In the genomic region with DNA sequence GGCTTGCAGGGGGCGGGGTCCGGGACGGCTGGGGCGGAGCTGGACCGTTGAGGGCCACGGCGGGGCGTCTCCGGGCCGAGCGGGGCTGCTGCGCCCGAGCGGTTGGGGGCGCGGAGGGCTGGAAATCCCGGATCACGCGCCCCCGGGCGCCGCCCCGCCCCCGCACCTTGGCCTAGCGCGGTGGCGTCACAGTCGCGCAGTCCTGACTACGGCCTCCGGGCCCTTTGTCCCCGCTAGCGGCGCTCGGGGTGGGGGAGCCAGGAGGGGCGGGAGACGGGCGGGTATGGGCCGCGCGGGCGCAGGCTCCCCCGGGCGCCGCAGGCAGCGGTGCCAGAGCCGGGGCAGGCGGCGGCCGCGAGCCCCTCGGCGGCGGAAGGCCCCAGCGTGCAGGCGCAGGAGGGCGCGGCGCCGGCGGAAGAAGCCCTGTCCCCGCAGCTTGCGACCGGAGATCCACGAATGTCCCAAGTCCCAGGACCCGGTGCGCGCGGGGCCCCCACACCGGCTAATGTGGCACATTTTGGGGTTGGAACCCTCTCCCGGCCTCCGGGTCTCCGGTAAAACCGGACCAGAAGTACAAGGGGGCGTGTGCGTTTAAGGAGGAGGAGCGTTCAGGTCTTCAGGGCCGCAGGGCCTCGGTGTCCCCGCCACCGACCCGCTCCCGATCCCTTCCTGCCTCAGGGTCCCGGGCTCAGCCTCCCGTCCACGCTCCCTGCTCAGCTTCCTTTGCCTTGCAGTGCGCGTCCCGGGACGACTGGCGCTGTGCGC, we compare ENCODE assay signal across 8 cellular contexts. TPM values are rescaled to one million over a fixed set of nuclear protein-coding genes. Genes with fewer than 3 reads are reported as not detected.
A peak's percentile ranks its signal among the peaks of the same experiment; 100 is the strongest.
DNase-seq lines count a peak whose midpoint lies in the region; ATAC-seq, FAIRE-seq and TF ChIP-seq lines count a peak whose summit lies in the region.

No MANE protein-coding gene starts in this region.

- peaks cover 5% of the 10 kb centered on the region for H3K36me3 ChIP-seq in mucosa of descending colon (ENCODE audit: low read depth)

- H3K4me3 Mint-ChIP-seq in activated T-cell treated with anti-CD3 and anti-CD28 coated beads, Interleukin-2, amount 50 U/mL, for 4 hours = peak overlapping the region; percentile 74
- H3K4me3 Mint-ChIP-seq in stimulated activated memory B cell treated with anti-CD40 and anti-IgM and Interleukin-4, amounts not matched to agents 10 μg/mL and 1 μg/mL and 100 μg/mL, for 72 hours = peak overlapping the region; percentile 83

- peaks cover 9% of the 10 kb centered on the region for H3K9me3 ChIP-seq in A549
- no peaks in the 10 kb centered on the region for H3K9me3 ChIP-seq in mucosa of descending colon

- TF ChIP-seq CTCF in A549 (IDR thresholded peaks at IDR 0.05) (no peak), mucosa of descending colon (IDR thresholded peaks at IDR 0.05) (no peak)

- H3K27ac ChIP-seq in A549 = peak overlapping the region; percentile 88 to 100

- no peaks in the 10 kb centered on the region for H3K9me3 Mint-ChIP-seq in activated T-cell treated with anti-CD3 and anti-CD28 coated beads, Interleukin-2, amount 50 U/mL, for 4 hours
- peaks cover 2% of the 10 kb centered on the region for H3K9me3 Mint-ChIP-seq in stimulated activated memory B cell treated with anti-CD40 and anti-IgM and Interleukin-4, amounts not matched to agents 10 μg/mL and 1 μg/mL and 100 μg/mL, for 72 hours

- H3K4me1 ChIP-seq in A549 (peaks cover 50% of the 10 kb centered on the region), mucosa of descending colon (ENCODE audit: low read depth) (peaks cover 21% of the 10 kb centered on the region)

- DNase-seq in A549 (ENCODE audit: low read depth in 1 of 2, low spot score in 1 of 2) (peak in 1 of 2 experiments; percentile 70), NOMO-1 treated with DMSO at 0.1 percent for 48 hours (lab: John Stamatoyannopoulos, UW; ENCODE audit: unreplicated experiment) (peak; percentile 62), erythroblast (lab: John Stamatoyannopoulos, UW) (peak; percentile 86), mucosa of descending colon (peak; percentile 82 to 89 (median 86))
- DNase-seq in activated T-cell treated with anti-CD3 and anti-CD28 coated beads, Interleukin-2, amount 50 U/mL, for 4 hours = peak; percentile 68

- WGBS in A549 (ENCODE audit: missing lambda C conversion rate) = 11% methylated on average over 10 of the region's 92 CpGs

- H3K4me3 ChIP-seq in A549 (peak overlapping the region; percentile 70), mucosa of descending colon (peak overlapping the region; percentile 47)

- peak overlapping the region; percentile 90 for H3K27ac Mint-ChIP-seq in stimulated activated memory B cell treated with anti-CD40 and anti-IgM and Interleukin-4, amounts not matched to agents 10 μg/mL and 1 μg/mL and 100 μg/mL, for 72 hours

- POLR2A ChIA-PET in A549 (lab: Yijun Ruan, JAX) = interaction anchor here (0.6 to 1.4 kb wide), 9 partner anchors 8 to 174 kb away, joined by 3 to 4 read pairs (median 3); a partner anchor contains a TSS

- intact Hi-C loops in mucosa of descending colon (cut with DNase I, micrococcal nuclease) = no loop called here

- TF ChIP-seq POLR2A in A549 (IDR thresholded peaks at IDR 0.05; ENCODE audit: low read length) (no peak), GM18505 (IDR thresholded peaks at IDR 0.05; ENCODE audit: borderline replicate concordance, extremely low read depth, insufficient read depth, insufficient read length) (no peak), erythroblast (IDR thresholded peaks at IDR 0.05; ENCODE audit: low read length) (no peak)

- ATAC-seq in A549 (peak; percentile 30 to 41), GM18505 (IDR thresholded peaks at IDR 0.05; ENCODE audit: unreplicated experiment) (peak; percentile 33), HG03139 (IDR thresholded peaks at IDR 0.05; ENCODE audit: unreplicated experiment) (peak; percentile 30), mucosa of descending colon (peak; percentile 65)
- peak; percentile 46 for ATAC-seq in activated T-cell treated with anti-CD3 and anti-CD28 coated beads, Interleukin-2, amount 50 U/mL, for 4 hours
- peak; percentile 70 for ATAC-seq in stimulated activated memory B cell treated with anti-CD40 and anti-IgM and Interleukin-4, amounts not matched to agents 10 μg/mL and 1 μg/mL and 100 μg/mL, for 72 hours

- no peaks in the 10 kb centered on the region for H3K36me3 Mint-ChIP-seq in activated T-cell treated with anti-CD3 and anti-CD28 coated beads, Interleukin-2, amount 50 U/mL, for 4 hours (ENCODE audit: insufficient read depth)
- H3K36me3 Mint-ChIP-seq in stimulated activated memory B cell treated with anti-CD40 and anti-IgM and Interleukin-4, amounts not matched to agents 10 μg/mL and 1 μg/mL and 100 μg/mL, for 72 hours = peaks cover 11% of the 10 kb centered on the region

- H3K27me3 Mint-ChIP-seq in activated T-cell treated with anti-CD3 and anti-CD28 coated beads, Interleukin-2, amount 50 U/mL, for 4 hours (ENCODE audit: low read depth) = no peaks in the 10 kb centered on the region
- H3K27me3 Mint-ChIP-seq in stimulated activated memory B cell treated with anti-CD40 and anti-IgM and Interleukin-4, amounts not matched to agents 10 μg/mL and 1 μg/mL and 100 μg/mL, for 72 hours = no peaks in the 10 kb centered on the region

- H3K4me2 ChIP-seq in A549 = peak overlapping the region; percentile 84

- no peak for TF ChIP-seq RAD21 in A549 (conservative IDR thresholded peaks at IDR 0.05 in 1 of 2, IDR thresholded peaks at IDR 0.05 in 1 of 2)

- FAIRE-seq in A549 (lab: Jason Lieb, UNC) = no peak

- peaks cover 36% of the 10 kb centered on the region for H3K4me1 Mint-ChIP-seq in activated T-cell treated with anti-CD3 and anti-CD28 coated beads, Interleukin-2, amount 50 U/mL, for 4 hours (ENCODE audit: low read depth)
- peaks cover 44% of the 10 kb centered on the region for H3K4me1 Mint-ChIP-seq in stimulated activated memory B cell treated with anti-CD40 and anti-IgM and Interleukin-4, amounts not matched to agents 10 μg/mL and 1 μg/mL and 100 μg/mL, for 72 hours

- CTCF ChIA-PET in A549 (lab: Yijun Ruan, JAX) = interaction anchor here (0.6 to 1.3 kb wide), 2 partner anchors 47 to 89 kb away, joined by 4 read pairs; no protein-coding TSS in a partner anchor

- TF ChIP-seq EP300 in A549 (IDR thresholded peaks at IDR 0.05) = no peak

TF ChIP-seq in A549, 52 proteins besides CTCF, POLR2A, EP300 and RAD21:
- TF ChIP-seq, protein P1, sequence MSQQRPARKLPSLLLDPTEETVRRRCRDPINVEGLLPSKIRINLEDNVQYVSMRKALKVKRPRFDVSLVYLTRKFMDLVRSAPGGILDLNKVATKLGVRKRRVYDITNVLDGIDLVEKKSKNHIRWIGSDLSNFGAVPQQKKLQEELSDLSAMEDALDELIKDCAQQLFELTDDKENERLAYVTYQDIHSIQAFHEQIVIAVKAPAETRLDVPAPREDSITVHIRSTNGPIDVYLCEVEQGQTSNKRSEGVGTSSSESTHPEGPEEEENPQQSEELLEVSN (IDR thresholded peaks at IDR 0.05; ENCODE audit: borderline replicate concordance, low read depth) = 0 out of 2 replicates have a peak, but pooled peaks have one; percentile 33
- no peak for TF ChIP-seq TP53 (CRISPR knock-in tag; IDR thresholded peaks at IDR 0.05)
- no peak for TF ChIP-seq CBX8 (IDR thresholded peaks at IDR 0.05)
- TF ChIP-seq ZNF302 (CRISPR knock-in tag; IDR thresholded peaks at IDR 0.05) = no peak
- peak; percentile 13 to 30; a peak in 2 of 5 replicates for TF ChIP-seq JUN (IDR thresholded peaks at IDR 0.05)
- TF ChIP-seq RCOR1 (IDR thresholded peaks at IDR 0.05; ENCODE audit: low read depth, low read length) = no peak

RNA-seq across cellular contexts. Expression of a gene that starts 0.8 kb away (rescaled TPM):
- 223 and 248 TPM in 2 replicates for polyA plus RNA-seq in A549 (2011; rRNA removed)
- polyA plus RNA-seq in A549 (2012; cell fraction: cytosol; rRNA removed) = 768 and 819 TPM in 2 replicates
- polyA plus RNA-seq in A549 (2012; cell fraction: nucleus; rRNA removed) = 378 and 395 TPM in 2 replicates
- 370 to 402 TPM (median 394 TPM) in 3 replicates for polyA plus RNA-seq in A549 (2017; fragmentation: RNase III; extraction: RNeasy Plus Mini Kit Qiagen cat#74134 plus additional on column Dnase treatment)
- polyA minus RNA-seq in A549 (2011; rRNA and poly(A)+ RNA removed) = 180 and 195 TPM in 2 replicates
- 100 to 1,000 TPM; 148 to 165 (median 162) TPM for total RNA-seq in activated T-cell treated with anti-CD3 and anti-CD28 coated beads, Interleukin-2, amount 50 U/mL, for 4 hours
- 100 to 1,000 TPM; 126 to 187 (median 144) TPM for total RNA-seq in mucosa of descending colon

RNA-seq across cellular contexts. Expression of a gene that starts 9.5 kb away (rescaled TPM):
- polyA plus RNA-seq in A549 (2011; rRNA removed) (81.0 and 99.6 TPM in 2 replicates), A549 (2017; fragmentation: RNase III; extraction: RNeasy Plus Mini Kit Qiagen cat#74134 plus additional on column Dnase treatment) (170 to 181 TPM (median 172 TPM) in 3 replicates)
- polyA plus RNA-seq in A549 (2012; cell fraction: cytosol; rRNA removed) = 346 and 402 TPM in 2 replicates
- polyA plus RNA-seq in A549 (2012; cell fraction: nucleus; rRNA removed) = 288 and 337 TPM in 2 replicates
- 102 and 159 TPM in 2 replicates for polyA minus RNA-seq in A549 (2011; rRNA and poly(A)+ RNA removed)
- total RNA-seq in activated T-cell treated with anti-CD3 and anti-CD28 coated beads, Interleukin-2, amount 50 U/mL, for 4 hours = 100 to 1,000 TPM; 303 to 380 (median 323) TPM
- 100 to 1,000 TPM; 108 to 138 (median 133) TPM for total RNA-seq in mucosa of descending colon

RNA-seq across cellular contexts. Expression of a gene that starts 37.7 kb away (rescaled TPM):
- 0.48 and 1.2 TPM in 2 replicates for polyA plus RNA-seq in A549 (2011; rRNA removed)
- polyA plus RNA-seq in A549 (2012; cell fraction: cytosol; rRNA removed) = 2.1 and 2.6 TPM in 2 replicates
- 7.8 and 8.6 TPM in 2 replicates for polyA plus RNA-seq in A549 (2012; cell fraction: nucleus; rRNA removed)
- polyA plus RNA-seq in A549 (2017; fragmentation: RNase III; extraction: RNeasy Plus Mini Kit Qiagen cat#74134 plus additional on column Dnase treatment) = 1.5 to 1.9 TPM (median 1.8 TPM) in 3 replicates
- polyA minus RNA-seq in A549 (2011; rRNA and poly(A)+ RNA removed) = 0.58 and 0.88 TPM in 2 replicates
- total RNA-seq in activated T-cell treated with anti-CD3 and anti-CD28 coated beads, Interleukin-2, amount 50 U/mL, for 4 hours = 100 to 1,000 TPM; 128 to 133 (median 133) TPM
- total RNA-seq in mucosa of descending colon = 10 to 100 TPM; 33.9 to 64.3 (median 58.8) TPM
